Comparison of ENCODE assay signal across 11 cellular contexts in the genomic region with DNA sequence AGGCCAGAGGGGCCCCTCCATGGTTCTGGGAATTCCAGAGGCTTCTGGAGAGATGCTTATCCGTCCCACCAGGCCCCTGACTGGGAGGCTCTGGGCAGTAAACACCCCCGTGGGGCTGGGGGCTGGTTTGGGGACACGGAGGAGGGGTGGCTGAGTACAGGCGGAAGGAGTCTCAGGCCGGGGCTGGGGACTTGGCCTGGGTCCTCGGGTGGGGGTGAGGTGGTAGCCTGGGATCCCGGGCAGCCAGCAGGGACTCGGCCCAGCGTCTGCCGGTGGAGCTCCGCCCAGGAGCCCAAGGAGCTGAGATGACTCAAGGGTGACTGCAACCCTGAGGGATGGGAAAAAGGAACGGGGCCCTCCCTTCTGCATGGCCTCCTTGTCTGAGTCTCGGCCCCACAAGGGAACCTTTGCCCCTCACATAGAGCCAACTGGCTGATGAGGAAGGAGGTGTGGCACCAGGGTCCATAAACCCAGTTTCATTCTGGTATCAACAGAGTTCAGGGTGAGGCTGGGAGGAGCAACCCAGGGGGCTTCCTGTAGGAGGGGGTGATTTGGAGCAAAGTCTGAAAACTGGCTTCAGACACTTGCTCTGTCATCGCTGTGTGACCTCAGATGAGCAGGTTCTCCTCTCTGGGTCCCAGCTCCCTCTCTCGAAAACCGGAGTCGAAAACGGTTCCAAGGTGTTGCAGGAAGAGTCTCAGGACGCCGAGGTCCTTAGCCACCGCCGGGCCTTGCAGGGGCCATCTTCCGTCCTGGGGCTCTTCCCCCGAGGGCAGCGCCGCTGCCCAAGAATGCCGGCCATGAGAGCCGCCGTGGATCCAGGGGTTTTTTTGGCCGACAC. TPM values are rescaled to one million over a fixed set of nuclear protein-coding genes. Genes with fewer than 3 reads are reported as not detected.
DNase-seq lines count a peak whose midpoint lies in the region; ATAC-seq, FAIRE-seq and TF ChIP-seq lines count a peak whose summit lies in the region.
"Had no signal": no experiment of that assay in that cellular context is flagged by ENCODE, and none has a peak within 500 bp of the region (broad histone marks: within the 10 kb centered on the region; RNA-seq: fewer than 3 reads in every experiment).

No MANE protein-coding gene starts in this region.

- no peaks in the 10 kb centered on the region for H4K20me1 ChIP-seq in K562 (replicated peaks; ENCODE audit: control insufficient read depth, insufficient read depth, low read length)

- H3K27ac ChIP-seq in K562 (ENCODE audit: extremely low read depth, low read depth, low read length) (no peak overlapping the region), dorsolateral prefrontal cortex (peak overlapping the region in 1 of 59 donors; percentile 36)

- intact Hi-C loops in K562 (cut with micrococcal nuclease), result no loop called here
- intact Hi-C loops in dorsolateral prefrontal cortex (cut with DNase I), result no loop called here

- H2AFZ ChIP-seq in K562 (ENCODE audit: low read depth, low read length), result peak overlapping the region; percentile 8; the same call in 1 of the 2 replicates

- TF ChIP-seq POLR2A in K562 (conservative IDR thresholded peaks at IDR 0.05), result no peak

- 50% methylated on average over 26 of the region's 30 CpGs for WGBS in K562 (ENCODE audit: insufficient coverage, low coverage, missing lambda C conversion rate)

- H3K79me2 ChIP-seq in K562 (ENCODE audit: control insufficient read depth, insufficient read depth, low read length), result no peaks in the 10 kb centered on the region

- no peak for TF ChIP-seq RAD21 in K562 (CRISPR knock-in tag; conservative IDR thresholded peaks at IDR 0.05 in 1 of 2, IDR thresholded peaks at IDR 0.05 in 1 of 2)

- H3K4me2 ChIP-seq in K562 (ENCODE audit: insufficient read depth, low read length), result no peak overlapping the region

- DNase-seq in 8988T (peak; percentile 99), HT1080 (ENCODE audit: low read depth) (peak; percentile 79), K562 (ENCODE audit: extremely low read depth in 1 of 4, low spot score in 3 of 4) (peak; percentile 57 to 68 (median 58)), kidney glomerular epithelial cell (lab: John Stamatoyannopoulos, UW) (peak; percentile 81), dorsolateral prefrontal cortex (no peak), NCI-H128 (lab: John Stamatoyannopoulos, UW; ENCODE audit: unreplicated experiment) (no peak)
- DNase-seq: activated naive CD8-positive, alpha-beta T cell treated with anti-CD3 and anti-CD28 coated beads, Interleukin-2, amount 10 ng/mL, durations not matched to agents 7 days and 5 days; CD4-positive, alpha-beta memory T cell had no signal

- H3K36me3 ChIP-seq in K562 (ENCODE audit: control insufficient read depth, insufficient read depth, low read length), result no peaks in the 10 kb centered on the region

- peaks cover 11 to 57% of the 10 kb centered on the region in 2 experiments; a peak in 4 of 5 replicates for H3K4me1 ChIP-seq in K562 (replicated peaks in 1 of 2; ENCODE audit: control insufficient read depth in 2 of 2, insufficient read depth in 2 of 2, low read length in 2 of 2)

- TF ChIP-seq EP300 in K562 (IDR thresholded peaks at IDR 0.05; ENCODE audit: low read length), result no peak

- in situ Hi-C loops in K562 (cut with MboI), result loop anchor here (25.0 kb wide), 1 partner anchor 486 kb away; a partner anchor contains a TSS

- peak overlapping the region in 1 of 2 experiments; percentile 49; a peak in 2 of 4 replicates for H3K9ac ChIP-seq in K562 (ENCODE audit: insufficient read depth in 1 of 2, low read depth in 2 of 2, low read length in 2 of 2)

- no peak for TF ChIP-seq CTCF in K562 (IDR thresholded peaks at IDR 0.05 in 2 of 3, conservative IDR thresholded peaks at IDR 0.05 in 1 of 3; ENCODE audit: insufficient read depth in 2 of 3, low read depth in 1 of 3, low read length in 3 of 3)
- no peak for TF ChIP-seq CTCF in dorsolateral prefrontal cortex (IDR thresholded peaks at IDR 0.05 in 54 of 56, conservative IDR thresholded peaks at IDR 0.05 in 2 of 56; ENCODE audit: low read depth in 1 of 56, partially characterized antibody in 56 of 56)

- H3K9me1 ChIP-seq in K562 (ENCODE audit: control insufficient read depth, insufficient read depth, low read length), result no peaks in the 10 kb centered on the region

- no peak for FAIRE-seq in K562 (lab: Jason Lieb, UNC)
- FAIRE-seq: GM19239 had no signal

- peaks cover 5% of the 10 kb centered on the region; the same call in 1 of the 2 replicates for H3K9me3 ChIP-seq in K562 (replicated peaks; ENCODE audit: control insufficient read depth, insufficient read depth, low read depth, low read length)

- ATAC-seq in K562 (peak; percentile 50), HG03565 (IDR thresholded peaks at IDR 0.05; ENCODE audit: unreplicated experiment) (no peak), HG03521 (IDR thresholded peaks at IDR 0.05; ENCODE audit: unreplicated experiment) (no peak)

- no peaks in the 10 kb centered on the region for H3K27me3 ChIP-seq in K562 (ENCODE audit: control insufficient read depth in 2 of 2, insufficient read depth in 2 of 2, low read length in 2 of 2)
- no peaks in the 10 kb centered on the region for H3K27me3 ChIP-seq in dorsolateral prefrontal cortex

- BruUV-seq in K562 (replicated peaks; lab: Mats Ljungman, UMichigan), result no TSS peak

- POLR2A ChIA-PET in K562 (lab: Yijun Ruan, JAX), result interaction anchor here (0.6 kb wide), 1 partner anchor 104 kb away, joined by 3 read pairs; no protein-coding TSS in a partner anchor

- CTCF ChIA-PET in K562 (lab: Yijun Ruan, JAX; ENCODE audit: low intra/inter-chr PET ratio), result no interaction called here

- H3K4me3 ChIP-seq in K562 (no peak overlapping the region), dorsolateral prefrontal cortex (no peak overlapping the region)

RNA-seq across cellular contexts. Expression of a gene that starts 0.8 kb away (rescaled TPM):
- 0.02 and 0.13 TPM in 2 replicates for total RNA-seq in HT1080 (2014; rRNA removed; shearing (Covaris generic))
- 0.16 TPM in 1 of 2 replicates, not detected in the other for polyA plus RNA-seq in HT1080 (2015; cell fraction: cytosol; rRNA removed)
- polyA plus RNA-seq in HT1080 (2015; cell fraction: nucleus; rRNA removed), result 0.07 TPM in 1 of 2 replicates, not detected in the other
- not detected in 2 replicates for total RNA-seq in K562 (2011; cell fraction: chromatin; rRNA removed; ENCODE audit: low replicate concordance)
- not detected in 2 replicates for total RNA-seq in K562 (2011; cell fraction: nucleolus; rRNA removed)
- total RNA-seq in K562 (2011; cell fraction: nucleoplasm; rRNA removed), result not detected in 2 replicates
- total RNA-seq in K562 (2014; rRNA removed) (0.05 and 0.24 TPM in 2 replicates), K562 (2014; rRNA removed; fragmentation: Illumina TruSeq; extraction: Trizol) (not detected in 2 replicates), K562 (2015; rRNA removed; fragmentation: Illumina TruSeq; extraction: Trizol) (not detected in 2 replicates), K562 (2021) (0.20 and 0.29 TPM in 2 replicates), dorsolateral prefrontal cortex (1 to 10 TPM in 3 of 120 experiments, under 1 TPM in 60, not detected in 57; 0.15 to 1.5 (median 0.35) TPM)
- polyA plus RNA-seq in K562 (2011; rRNA removed) (0.03 and 0.06 TPM in 2 replicates), K562 (2014; fragmentation: Illumina TruSeq; extraction: Trizol) (not detected in 2 replicates), K562 (2014; fragmentation: Nextera tagmentation; extraction: Ambion mirVana) (not detected), K562 (2014; rRNA removed) (0.04 TPM in 1 of 2 replicates, not detected in the other)
- 0.10 and 0.13 TPM in 2 replicates for polyA plus RNA-seq in K562 (2011; cell fraction: cytosol; rRNA removed)
- polyA plus RNA-seq in K562 (2011; cell fraction: nucleus; rRNA removed), result 0.10 TPM in 1 of 2 replicates, not detected in the other
- 0.04 and 0.07 TPM in 2 replicates for polyA plus RNA-seq in K562 (2012)
- polyA minus RNA-seq in K562 (2011; rRNA and poly(A)+ RNA removed), result not detected in 2 replicates
- 0.55 TPM in 1 of 2 replicates, not detected in the other for polyA minus RNA-seq in K562 (2011; cell fraction: cytosol; rRNA and poly(A)+ RNA removed)
- polyA minus RNA-seq in K562 (2011; cell fraction: nucleus; rRNA and poly(A)+ RNA removed), result not detected in 2 replicates
- total RNA-seq: activated naive CD8-positive, alpha-beta T cell treated with anti-CD3 and anti-CD28 coated beads, Interleukin-2, amount 10 ng/mL, durations not matched to agents 7 days and 5 days; CD4-positive, alpha-beta memory T cell had no signal
- polyA plus RNA-seq: CD4-positive, alpha-beta memory T cell had no signal

RNA-seq across cellular contexts. Expression of a gene that starts 43.0 kb away (rescaled TPM):
- total RNA-seq in HT1080 (2014; rRNA removed; shearing (Covaris generic)), result not detected in 2 replicates
- polyA plus RNA-seq in HT1080 (2015; cell fraction: cytosol; rRNA removed), result not detected in 2 replicates
- not detected in 2 replicates for polyA plus RNA-seq in HT1080 (2015; cell fraction: nucleus; rRNA removed)
- total RNA-seq in K562 (2011; cell fraction: chromatin; rRNA removed; ENCODE audit: low replicate concordance), result 4.4 and 8.7 TPM in 2 replicates
- total RNA-seq in K562 (2011; cell fraction: nucleolus; rRNA removed), result 4.2 and 5.2 TPM in 2 replicates
- total RNA-seq in K562 (2011; cell fraction: nucleoplasm; rRNA removed), result 2.3 and 6.4 TPM in 2 replicates
- 2.6 and 3.3 TPM in 2 replicates for total RNA-seq in K562 (2014; rRNA removed)
- total RNA-seq in K562 (2014; rRNA removed; fragmentation: Illumina TruSeq; extraction: Trizol), result 0.51 and 0.73 TPM in 2 replicates
- total RNA-seq in K562 (2015; rRNA removed; fragmentation: Illumina TruSeq; extraction: Trizol), result 1.6 and 1.8 TPM in 2 replicates
- total RNA-seq in K562 (2021), result 6.6 and 6.9 TPM in 2 replicates
- 2.4 and 2.8 TPM in 2 replicates for polyA plus RNA-seq in K562 (2011; rRNA removed)
- polyA plus RNA-seq in K562 (2011; cell fraction: cytosol; rRNA removed), result 2.4 and 5.7 TPM in 2 replicates
- polyA plus RNA-seq in K562 (2011; cell fraction: nucleus; rRNA removed), result 2.8 and 5.3 TPM in 2 replicates
- 3.7 and 10.5 TPM in 2 replicates for polyA plus RNA-seq in K562 (2012)
- 1.7 and 3.0 TPM in 2 replicates for polyA plus RNA-seq in K562 (2014; fragmentation: Illumina TruSeq; extraction: Trizol)
- under 1 TPM; 0.04 to 0.08 TPM for polyA plus RNA-seq in K562 (2014; fragmentation: Nextera tagmentation; extraction: Ambion mirVana)
- 2.1 and 3.3 TPM in 2 replicates for polyA plus RNA-seq in K562 (2014; rRNA removed)
- polyA minus RNA-seq in K562 (2011; rRNA and poly(A)+ RNA removed), result 0.45 and 1.0 TPM in 2 replicates
- polyA minus RNA-seq in K562 (2011; cell fraction: cytosol; rRNA and poly(A)+ RNA removed), result 8.5 and 10.1 TPM in 2 replicates
- 1.3 and 2.2 TPM in 2 replicates for polyA minus RNA-seq in K562 (2011; cell fraction: nucleus; rRNA and poly(A)+ RNA removed)
- 100 to 1,000 TPM; 133 to 479 (median 272) TPM for total RNA-seq in dorsolateral prefrontal cortex
- total RNA-seq: activated naive CD8-positive, alpha-beta T cell treated with anti-CD3 and anti-CD28 coated beads, Interleukin-2, amount 10 ng/mL, durations not matched to agents 7 days and 5 days; CD4-positive, alpha-beta memory T cell had no signal
- polyA plus RNA-seq: CD4-positive, alpha-beta memory T cell had no signal

RNA-seq across cellular contexts. Expression of a gene that starts 45.5 kb away (rescaled TPM):
- 276 and 447 TPM in 2 replicates for total RNA-seq in HT1080 (2014; rRNA removed; shearing (Covaris generic))
- polyA plus RNA-seq in HT1080 (2015; cell fraction: cytosol; rRNA removed), result 297 and 325 TPM in 2 replicates
- polyA plus RNA-seq in HT1080 (2015; cell fraction: nucleus; rRNA removed), result 595 and 598 TPM in 2 replicates
- total RNA-seq in K562 (2011; cell fraction: chromatin; rRNA removed; ENCODE audit: low replicate concordance), result 327 and 692 TPM in 2 replicates
- total RNA-seq in K562 (2011; cell fraction: nucleolus; rRNA removed), result 382 and 389 TPM in 2 replicates
- 336 and 353 TPM in 2 replicates for total RNA-seq in K562 (2011; cell fraction: nucleoplasm; rRNA removed)
- 237 and 443 TPM in 2 replicates for total RNA-seq in K562 (2014; rRNA removed)
- total RNA-seq in K562 (2014; rRNA removed; fragmentation: Illumina TruSeq; extraction: Trizol), result 234 TPM in 2 replicates
- total RNA-seq in K562 (2015; rRNA removed; fragmentation: Illumina TruSeq; extraction: Trizol), result 183 and 187 TPM in 2 replicates
- 751 and 759 TPM in 2 replicates for total RNA-seq in K562 (2021)
- 131 and 357 TPM in 2 replicates for polyA plus RNA-seq in K562 (2011; rRNA removed)
- 138 and 245 TPM in 2 replicates for polyA plus RNA-seq in K562 (2011; cell fraction: cytosol; rRNA removed)
- polyA plus RNA-seq in K562 (2011; cell fraction: nucleus; rRNA removed), result 683 and 1,149 TPM in 2 replicates
- 757 and 849 TPM in 2 replicates for polyA plus RNA-seq in K562 (2012)
- polyA plus RNA-seq in K562 (2014; fragmentation: Illumina TruSeq; extraction: Trizol), result 413 and 465 TPM in 2 replicates
- 10 to 100 TPM; 14.0 to 18.1 TPM for polyA plus RNA-seq in K562 (2014; fragmentation: Nextera tagmentation; extraction: Ambion mirVana)
- 291 and 296 TPM in 2 replicates for polyA plus RNA-seq in K562 (2014; rRNA removed)
- polyA minus RNA-seq in K562 (2011; rRNA and poly(A)+ RNA removed), result 127 and 175 TPM in 2 replicates
- 353 and 383 TPM in 2 replicates for polyA minus RNA-seq in K562 (2011; cell fraction: cytosol; rRNA and poly(A)+ RNA removed)
- 242 and 246 TPM in 2 replicates for polyA minus RNA-seq in K562 (2011; cell fraction: nucleus; rRNA and poly(A)+ RNA removed)
- 100 to 1,000 TPM in 11 of 120 experiments, 10 to 100 TPM in 109; 40.5 to 125 (median 72.0) TPM for total RNA-seq in dorsolateral prefrontal cortex

RNA-seq across cellular contexts. Expression of a gene that starts 56.5 kb away (rescaled TPM):
- not detected in 2 replicates for total RNA-seq in HT1080 (2014; rRNA removed; shearing (Covaris generic))
- polyA plus RNA-seq in HT1080 (2015; cell fraction: cytosol; rRNA removed), result not detected in 2 replicates
- not detected in 2 replicates for polyA plus RNA-seq in HT1080 (2015; cell fraction: nucleus; rRNA removed)
- total RNA-seq in K562 (2011; cell fraction: chromatin; rRNA removed; ENCODE audit: low replicate concordance), result not detected in 2 replicates
- 0.50 and 1.1 TPM in 2 replicates for total RNA-seq in K562 (2011; cell fraction: nucleolus; rRNA removed)
- total RNA-seq in K562 (2011; cell fraction: nucleoplasm; rRNA removed), result 0.37 TPM in 1 of 2 replicates, not detected in the other
- 1.9 and 2.0 TPM in 2 replicates for total RNA-seq in K562 (2014; rRNA removed)
- not detected in 2 replicates for total RNA-seq in K562 (2014; rRNA removed; fragmentation: Illumina TruSeq; extraction: Trizol)
- 2.5 and 3.0 TPM in 2 replicates for total RNA-seq in K562 (2015; rRNA removed; fragmentation: Illumina TruSeq; extraction: Trizol)
- total RNA-seq in K562 (2021), result 1.0 and 2.0 TPM in 2 replicates
- 0.22 and 0.49 TPM in 2 replicates for polyA plus RNA-seq in K562 (2011; rRNA removed)
- polyA plus RNA-seq in K562 (2011; cell fraction: cytosol; rRNA removed), result 0.53 and 2.1 TPM in 2 replicates
- 0.34 and 0.37 TPM in 2 replicates for polyA plus RNA-seq in K562 (2011; cell fraction: nucleus; rRNA removed)
- polyA plus RNA-seq in K562 (2012), result 4.0 and 26.3 TPM in 2 replicates
- polyA plus RNA-seq in K562 (2014; fragmentation: Illumina TruSeq; extraction: Trizol), result 0.86 TPM in 1 of 2 replicates, not detected in the other
- under 1 TPM in 1 of 2 experiments, not detected in 1; 0.06 TPM for polyA plus RNA-seq in K562 (2014; fragmentation: Nextera tagmentation; extraction: Ambion mirVana)
- polyA plus RNA-seq in K562 (2014; rRNA removed), result 1.5 TPM in 2 replicates
- not detected in 2 replicates for polyA minus RNA-seq in K562 (2011; rRNA and poly(A)+ RNA removed)
- polyA minus RNA-seq in K562 (2011; cell fraction: cytosol; rRNA and poly(A)+ RNA removed), result not detected in 2 replicates
- not detected in 2 replicates for polyA minus RNA-seq in K562 (2011; cell fraction: nucleus; rRNA and poly(A)+ RNA removed)
- total RNA-seq in dorsolateral prefrontal cortex, result under 1 TPM in 1 of 120 experiments, not detected in 119; 0.50 TPM
- total RNA-seq: activated naive CD8-positive, alpha-beta T cell treated with anti-CD3 and anti-CD28 coated beads, Interleukin-2, amount 10 ng/mL, durations not matched to agents 7 days and 5 days; CD4-positive, alpha-beta memory T cell had no signal
- polyA plus RNA-seq: CD4-positive, alpha-beta memory T cell had no signal

Comparison
In these comparisons a context has a peak if more than half of its experiments do, and no peak if none do; other contexts are left out.
1. DNase-seq: peak in 8988T (single experiment), HT1080 (single experiment), K562 (4 of 4) and kidney glomerular epithelial cell (single experiment); none in dorsolateral prefrontal cortex (0 of 10) and NCI-H128 (single experiment).
2. RNA of a gene that starts 43.0 kb away (total RNA-seq): 133 to 479 TPM in dorsolateral prefrontal cortex; 0.51 to 8.7 TPM in K562 and not detected in HT1080; every median in the first group is over 10 times any median in the second.